In the genomic region with DNA sequence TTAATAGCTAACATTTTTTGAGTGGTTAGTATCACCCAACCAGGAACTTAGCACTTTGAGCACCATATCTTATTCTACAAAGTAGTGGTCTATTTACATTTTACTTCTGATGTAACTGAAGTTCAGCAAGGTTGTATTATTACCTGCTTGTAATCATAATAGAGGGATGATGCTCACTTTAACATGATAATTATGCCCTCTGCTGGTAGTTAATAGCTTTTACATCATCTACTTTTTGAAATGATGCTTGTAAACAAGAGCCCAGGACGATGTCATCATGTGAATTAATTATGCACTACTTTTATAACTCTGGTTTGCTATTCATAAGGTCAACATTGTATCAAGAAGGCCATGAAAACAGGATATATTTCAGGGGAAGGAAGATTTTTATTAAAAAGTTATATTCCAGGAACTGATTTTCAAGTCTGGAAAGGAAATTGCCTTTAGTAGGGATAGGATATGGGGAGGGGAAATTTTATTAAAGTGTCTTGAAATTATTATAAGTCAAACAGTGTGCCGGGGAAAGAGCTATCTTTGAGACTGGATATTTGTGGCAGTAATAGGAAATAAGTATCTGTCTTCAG, we compare ENCODE assay signal across 8 cellular contexts.
DNase-seq lines count a peak whose midpoint lies in the region; ATAC-seq and TF ChIP-seq lines count a peak whose summit lies in the region.

No MANE protein-coding gene starts in this region.

- H3K9me3 ChIP-seq in left ventricle myocardium inferior (replicated peaks) (no peaks in the 10 kb centered on the region), right cardiac atrium (ENCODE audit: control insufficient read depth, low read length) (no peaks in the 10 kb centered on the region)

- no peaks in the 10 kb centered on the region for H3K36me3 ChIP-seq in left ventricle myocardium inferior

- H3K27ac Mint-ChIP-seq in glutamatergic neuron (ENCODE audit: unreplicated experiment), result no peak overlapping the region

- intact Hi-C loops in left ventricle myocardium inferior (cut with micrococcal nuclease), result loop anchor here (10.0 kb wide), 1 partner anchor 1065 kb away; no protein-coding TSS in a partner anchor
- intact Hi-C loops in right cardiac atrium (cut with DNase I), result loop anchor here (5.0 to 10.0 kb wide), 3 partner anchors 33 to 1063 kb away; no protein-coding TSS in a partner anchor

- H3K27me3 ChIP-seq in left ventricle myocardium inferior (ENCODE audit: low read depth), result no peaks in the 10 kb centered on the region
- no peaks in the 10 kb centered on the region for H3K27me3 ChIP-seq in right cardiac atrium (ENCODE audit: control insufficient read depth, insufficient read depth)

- DNase-seq in left ventricle myocardium inferior (no peak), right cardiac atrium (no peak), NCI-H1105 treated with DMSO at 0.1 percent for 48 hours (lab: John Stamatoyannopoulos, UW) (peak; percentile 96), SW 1271 (lab: John Stamatoyannopoulos, UW) (peak; percentile 45 to 55), glutamatergic neuron (no peak), foreskin melanocyte (no peak), GM19238 (ENCODE audit: insufficient read length, low spot score) (no peak)

- no peaks in the 10 kb centered on the region for H3K36me3 Mint-ChIP-seq in glutamatergic neuron (ENCODE audit: unreplicated experiment)

- WGBS in right cardiac atrium, result 15% methylated on average over 2 of the region's 2 CpGs

- no peak overlapping the region for H3K4me3 Mint-ChIP-seq in glutamatergic neuron (ENCODE audit: unreplicated experiment)

- H3K4me1 Mint-ChIP-seq in glutamatergic neuron (ENCODE audit: low read depth, unreplicated experiment), result peaks cover 10% of the 10 kb centered on the region

- no peak overlapping the region for H3K27ac ChIP-seq in left ventricle myocardium inferior (replicated peaks)
- no peak overlapping the region for H3K27ac ChIP-seq in right cardiac atrium (ENCODE audit: low read length)

- H3K4me3 ChIP-seq in left ventricle myocardium inferior (no peak overlapping the region), right cardiac atrium (ENCODE audit: low read length) (no peak overlapping the region)

- no peaks in the 10 kb centered on the region for H3K4me1 ChIP-seq in left ventricle myocardium inferior
- no peaks in the 10 kb centered on the region for H3K4me1 ChIP-seq in right cardiac atrium (ENCODE audit: control insufficient read depth, insufficient read depth, low read length)

- no peaks in the 10 kb centered on the region for H3K27me3 Mint-ChIP-seq in glutamatergic neuron (ENCODE audit: unreplicated experiment)

- no peaks in the 10 kb centered on the region for H3K9me3 Mint-ChIP-seq in glutamatergic neuron (ENCODE audit: unreplicated experiment)

- ATAC-seq in right cardiac atrium (no peak), HG02588 (IDR thresholded peaks at IDR 0.05; ENCODE audit: unreplicated experiment) (peak; percentile 71)

- TF ChIP-seq CTCF in left ventricle myocardium inferior (IDR thresholded peaks at IDR 0.05; ENCODE audit: borderline replicate concordance) (peak; percentile 61), glutamatergic neuron (IDR thresholded peaks at IDR 0.05; ENCODE audit: partially characterized antibody, unreplicated experiment) (peak; percentile 77)

Comparison
In these comparisons a context has a peak if more than half of its experiments do, and no peak if none do; other contexts are left out.
1. DNase-seq: peak in NCI-H1105 treated with DMSO at 0.1 percent for 48 hours (single experiment) and SW 1271 (2 of 2); none in left ventricle myocardium inferior (single experiment), right cardiac atrium (0 of 3), glutamatergic neuron (single experiment), foreskin melanocyte (single experiment) and GM19238 (single experiment).